ENCODE assay signal across 19 cellular contexts in genomic region chr1:209564904-209565303, GRCh38. TPM values are rescaled to one million over a fixed set of nuclear protein-coding genes. Genes with fewer than 3 reads are reported as not detected.
DNase-seq lines count a peak whose midpoint lies in the region; ATAC-seq and TF ChIP-seq lines count a peak whose summit lies in the region.
"Had no signal": no experiment of that assay in that cellular context is flagged by ENCODE, and none has a peak within 500 bp of the region (broad histone marks: within the 10 kb centered on the region; RNA-seq: fewer than 3 reads in every experiment).

No MANE protein-coding gene starts in this region.

- DNase-seq in NCI-H82 (lab: John Stamatoyannopoulos, UW) (peak; percentile 53), NCI-H82 treated with DMSO at 0.1 percent for 48 hours (lab: John Stamatoyannopoulos, UW; ENCODE audit: unreplicated experiment) (no peak), NCI-H1694 (lab: John Stamatoyannopoulos, UW) (peak; percentile 46), Calu3 (no peak), EL (no peak)
- no peak for DNase-seq in effector memory CD8-positive, alpha-beta T cell
- DNase-seq: CD8-positive, alpha-beta T cell; Kasumi-1; MM.1S; NCI-H1092; NCI-H187 treated with DMSO at 0.1 percent for 48 hours; NCI-H2171 treated with DMSO at 0.1 percent for 48 hours; NCI-H510A; Right ventricle myocardium superior; SK-N-SH had no signal

- peaks cover 51% of the 10 kb centered on the region for H3K4me1 Mint-ChIP-seq in brain
- peaks cover 5% of the 10 kb centered on the region for H3K4me1 Mint-ChIP-seq in Calu3 (ENCODE audit: low read depth, unreplicated experiment)
- no peaks in the 10 kb centered on the region for H3K4me1 Mint-ChIP-seq in effector memory CD8-positive, alpha-beta T cell (ENCODE audit: low read depth in 2 of 2)

- H3K27ac Mint-ChIP-seq in brain: peak overlapping the region in 3 of 5 experiments; percentile 2 to 23 (median 12)
- H3K27ac Mint-ChIP-seq in Calu3 (ENCODE audit: unreplicated experiment): no peak overlapping the region
- no peak overlapping the region for H3K27ac Mint-ChIP-seq in effector memory CD8-positive, alpha-beta T cell
- H3K27ac Mint-ChIP-seq: CD8-positive, alpha-beta T cell; GM23338 had no signal

- intact Hi-C loops in Calu3 (cut with micrococcal nuclease; ENCODE audit: unreplicated experiment): loop anchor here (5.0 kb wide), 2 partner anchors 53 to 213 kb away; no protein-coding TSS in a partner anchor

- H3K4me3 Mint-ChIP-seq in brain (no peak overlapping the region), Calu3 (ENCODE audit: low read depth, unreplicated experiment) (no peak overlapping the region)
- no peak overlapping the region for H3K4me3 Mint-ChIP-seq in effector memory CD8-positive, alpha-beta T cell
- H3K4me3 Mint-ChIP-seq: CD8-positive, alpha-beta T cell; GM23338 had no signal

- H3K36me3 Mint-ChIP-seq in brain (no peaks in the 10 kb centered on the region), Calu3 (ENCODE audit: insufficient read depth, unreplicated experiment) (no peaks in the 10 kb centered on the region)
- H3K36me3 Mint-ChIP-seq in effector memory CD8-positive, alpha-beta T cell (ENCODE audit: insufficient read depth): no peaks in the 10 kb centered on the region
- H3K36me3 Mint-ChIP-seq: CD8-positive, alpha-beta T cell had no signal

- H3K27me3 Mint-ChIP-seq in brain (peaks cover 4% of the 10 kb centered on the region), Calu3 (ENCODE audit: unreplicated experiment) (peaks cover 84% of the 10 kb centered on the region)
- peaks cover 46 to 75% of the 10 kb centered on the region in 2 donors for H3K27me3 Mint-ChIP-seq in effector memory CD8-positive, alpha-beta T cell

- H3K9me3 Mint-ChIP-seq in brain (peaks cover 0 to 3% (median 0%) of the 10 kb centered on the region in 5 experiments), Calu3 (ENCODE audit: low read depth, unreplicated experiment) (no peaks in the 10 kb centered on the region)
- no peaks in the 10 kb centered on the region for H3K9me3 Mint-ChIP-seq in effector memory CD8-positive, alpha-beta T cell
- H3K9me3 Mint-ChIP-seq: CD8-positive, alpha-beta T cell; GM23338 had no signal

- no TSS peak for BruUV-seq in Calu3 (replicated peaks; lab: Mats Ljungman, UMichigan)

- CTCF ChIA-PET in Calu3 (lab: Charles Lee): interaction anchor here (1.1 to 1.3 kb wide), 2 partner anchors 12 to 136 kb away, joined by 3 to 4 read pairs; no protein-coding TSS in a partner anchor

- TF ChIP-seq CTCF in brain (conservative IDR thresholded peaks at IDR 0.05) (no peak), Calu3 (IDR thresholded peaks at IDR 0.05; ENCODE audit: unreplicated experiment) (no peak)

- ATAC-seq in effector memory CD8-positive, alpha-beta T cell (replicated peaks): no peak
- ATAC-seq: CD8-positive, alpha-beta T cell had no signal

RNA-seq across cellular contexts. Expression of gene CAMK1G, which starts 18.6 kb away (rescaled TPM):
- polyA plus RNA-seq in brain (ENCODE audit: insufficient read depth, low read depth, low replicate concordance): 16.7 TPM
- not detected in 2 replicates for total RNA-seq in Calu3 (2022)
- total RNA-seq: CD8-positive, alpha-beta T cell; Daoy; OCI-LY7; Right ventricle myocardium superior had no signal

Comparison
In these comparisons a context has a peak if more than half of its experiments do, and no peak if none do; other contexts are left out.
1. DNase-seq: peak in NCI-H82 (single experiment) and NCI-H1694 (single experiment); none in NCI-H82 treated with DMSO at 0.1 percent for 48 hours (single experiment), Calu3 (single experiment), EL (single experiment) and effector memory CD8-positive, alpha-beta T cell (0 of 3).
2. H3K27ac Mint-ChIP-seq: peak in brain (3 of 5); none in Calu3 (single experiment) and effector memory CD8-positive, alpha-beta T cell (0 of 2).